In the genomic region with DNA sequence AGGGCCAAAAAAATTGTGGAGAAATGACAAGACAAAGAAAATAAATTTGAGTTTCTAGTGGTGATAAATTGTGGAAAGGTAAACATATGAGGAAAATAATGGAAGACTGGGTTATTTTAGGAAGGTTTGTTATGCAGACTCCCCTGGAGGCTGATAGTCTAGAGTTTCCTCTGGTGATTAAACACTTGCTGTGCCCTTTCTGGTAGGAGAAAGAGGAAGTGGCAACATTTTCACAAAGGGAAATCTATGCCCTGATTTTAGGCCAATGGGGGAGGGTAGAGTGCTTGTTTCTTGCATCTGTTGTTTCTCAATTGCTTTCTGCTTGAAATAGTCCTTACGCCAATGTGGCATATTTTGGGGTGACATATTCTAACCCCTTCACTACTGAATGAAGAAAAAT, we compare ENCODE assay signal across 1 cellular context.
TF ChIP-seq lines count a peak whose summit lies in the region.

No MANE protein-coding gene starts in this region.

TF ChIP-seq in IMR-90, 13 proteins besides CTCF, POLR2A, EP300 and RAD21 (continued from another document):
- TF ChIP-seq MAZ (IDR thresholded peaks at IDR 0.05; ENCODE audit: borderline replicate concordance, low read depth, low read length) (no peak), MAFK (IDR thresholded peaks at IDR 0.05; ENCODE audit: low read depth, low read length) (no peak), BHLHE40 (IDR thresholded peaks at IDR 0.05; ENCODE audit: low read depth, low read length) (no peak), CHD1 (IDR thresholded peaks at IDR 0.05; ENCODE audit: low read depth, low read length) (no peak), RFX5 (IDR thresholded peaks at IDR 0.05; ENCODE audit: low read depth, low read length) (no peak), ELK1 (IDR thresholded peaks at IDR 0.05; ENCODE audit: borderline replicate concordance, low read depth, low read length) (no peak), USF2 (IDR thresholded peaks at IDR 0.05; ENCODE audit: low read depth, low read length) (no peak), RCOR1 (IDR thresholded peaks at IDR 0.05; ENCODE audit: insufficient replicate concordance, low read length) (no peak), NFE2L2 (IDR thresholded peaks at IDR 0.05; ENCODE audit: low read depth, low read length) (no peak), MXI1 (IDR thresholded peaks at IDR 0.05; ENCODE audit: borderline replicate concordance, low read depth, low read length) (no peak), FOS (IDR thresholded peaks at IDR 0.05; ENCODE audit: low read depth, low read length) (no peak), CEBPB (IDR thresholded peaks at IDR 0.05; ENCODE audit: low read depth, low read length) (no peak)
